In genomic region chr12:94603434-94604068, GRCh38 we compare ENCODE assay signal across 10 cellular contexts. TPM values are rescaled to one million over a fixed set of nuclear protein-coding genes. Genes with fewer than 3 reads are reported as not detected.
DNase-seq lines count a peak whose midpoint lies in the region; ATAC-seq, FAIRE-seq and TF ChIP-seq lines count a peak whose summit lies in the region.
"Had no signal": no experiment of that assay in that cellular context is flagged by ENCODE, and none has a peak within 500 bp of the region (broad histone marks: within the 10 kb centered on the region; RNA-seq: fewer than 3 reads in every experiment).

No MANE protein-coding gene starts in this region.

- H3K4me2 ChIP-seq in PC-9, result no peak overlapping the region

- H3K4me3 ChIP-seq in PC-9, result no peak overlapping the region
- no peak overlapping the region for H3K4me3 ChIP-seq in left lung
- H3K4me3 ChIP-seq: SJSA1 had no signal

- TF ChIP-seq CTCF in GM10248 (IDR thresholded peaks at IDR 0.05; ENCODE audit: control extremely low read depth, extremely low read depth, low read depth, missing control alignments), result peak; percentile 35
- peak; percentile 75 for TF ChIP-seq CTCF in PC-9 (conservative IDR thresholded peaks at IDR 0.05)
- TF ChIP-seq CTCF in left lung (IDR thresholded peaks at IDR 0.05), result peak; percentile 52 to 59

- DNase-seq in GM10248 (ENCODE audit: extremely low spot score), result no peak
- DNase-seq in PC-9, result no peak
- DNase-seq in activated naive CD8-positive, alpha-beta T cell treated with anti-CD3 and anti-CD28 coated beads for 36 hours, result peak; percentile 34
- DNase-seq in left lung, result peak in 1 of 2 donors; percentile 39
- DNase-seq in stimulated activated CD8-positive, alpha-beta memory T cell treated with anti-CD3 and anti-CD28 coated beads, Interleukin-7, amount 100 ng/mL, for 24 hours (ENCODE audit: low read depth), result peak; percentile 24
- DNase-seq in H54 (ENCODE audit: insufficient read length, low spot score), result no peak
- no peak for DNase-seq in SIG-M5 treated with dmso at 0.1 percent for 504 hours (lab: John Stamatoyannopoulos, UW; ENCODE audit: unreplicated experiment)

- no peaks in the 10 kb centered on the region for H3K4me1 Mint-ChIP-seq in activated naive CD8-positive, alpha-beta T cell treated with anti-CD3 and anti-CD28 coated beads for 36 hours

- CTCF ChIA-PET in GM10248 (lab: Yijun Ruan, JAX) (interaction anchor here (0.8 to 1.4 kb wide), 8 partner anchors 12 to 272 kb away, joined by 3 to 6 read pairs (median 3); no protein-coding TSS in a partner anchor), PC-9 (lab: Charles Lee) (interaction anchor here (1.4 kb wide), 1 partner anchor 160 kb away, joined by 5 read pairs; no protein-coding TSS in a partner anchor)

- no peaks in the 10 kb centered on the region for H3K9me3 ChIP-seq in PC-9 (ENCODE audit: insufficient read depth, low read depth)
- H3K9me3 ChIP-seq in left lung, result peaks cover 0 to 8% of the 10 kb centered on the region in 2 donors
- H3K9me3 ChIP-seq: SJSA1 had no signal

- H3K9me3 Mint-ChIP-seq in activated naive CD8-positive, alpha-beta T cell treated with anti-CD3 and anti-CD28 coated beads for 36 hours, result peaks cover 9% of the 10 kb centered on the region

- no TSS peak for BruUV-seq in PC-9 (replicated peaks; lab: Mats Ljungman, UMichigan)

- TF ChIP-seq POLR2A in H54 (IDR thresholded peaks at IDR 0.05; ENCODE audit: low read depth, low read length), result no peak

- no peak for FAIRE-seq in H54 (lab: Jason Lieb, UNC)

- no peaks in the 10 kb centered on the region for H3K36me3 Mint-ChIP-seq in activated naive CD8-positive, alpha-beta T cell treated with anti-CD3 and anti-CD28 coated beads for 36 hours

- H3K27me3 ChIP-seq in PC-9 (ENCODE audit: insufficient read depth, low read depth), result no peaks in the 10 kb centered on the region
- no peaks in the 10 kb centered on the region for H3K27me3 ChIP-seq in left lung
- H3K27me3 ChIP-seq: SJSA1 had no signal

- no peak overlapping the region for H2AFZ ChIP-seq in PC-9

- H3K27ac ChIP-seq in PC-9 (no peak overlapping the region), left lung (no peak overlapping the region)
- H3K27ac ChIP-seq: SJSA1 had no signal

- no peak overlapping the region for H3K27ac Mint-ChIP-seq in activated naive CD8-positive, alpha-beta T cell treated with anti-CD3 and anti-CD28 coated beads for 36 hours
- H3K27ac Mint-ChIP-seq: stimulated activated naive CD8-positive, alpha-beta T cell treated with anti-CD3 and anti-CD28 coated beads, Interleukin-15, Interleukin-2, amounts not matched to agents 100 ng/mL and 50 ng/mL, for 24 hours had no signal

- no peaks in the 10 kb centered on the region for H3K9me2 ChIP-seq in PC-9 (ENCODE audit: insufficient read depth)

- H3K27me3 Mint-ChIP-seq in activated naive CD8-positive, alpha-beta T cell treated with anti-CD3 and anti-CD28 coated beads for 36 hours, result peaks cover 17% of the 10 kb centered on the region

- H3K36me3 ChIP-seq in PC-9 (ENCODE audit: low read depth), result no peaks in the 10 kb centered on the region
- H3K36me3 ChIP-seq in left lung, result no peaks in the 10 kb centered on the region
- H3K36me3 ChIP-seq: SJSA1 had no signal

- ATAC-seq in left lung, result peak; percentile 45
- no peak for ATAC-seq in GM19023 (IDR thresholded peaks at IDR 0.05; ENCODE audit: unreplicated experiment)

- POLR2A ChIA-PET in GM10248 (lab: Yijun Ruan, JAX), result interaction anchor here (0.6 kb wide), 1 partner anchor 13 kb away, joined by 3 read pairs; no protein-coding TSS in a partner anchor
- POLR2A ChIA-PET in PC-9 (lab: Charles Lee; ENCODE audit: unreplicated experiment), result no interaction called here

- H4K20me1 ChIP-seq in PC-9 (ENCODE audit: insufficient read depth), result no peaks in the 10 kb centered on the region

- H3K79me2 ChIP-seq in PC-9 (ENCODE audit: low read depth), result peaks cover 22% of the 10 kb centered on the region; the same call in 1 of the 2 replicates

- intact Hi-C loops in PC-9 (cut with micrococcal nuclease; ENCODE audit: unreplicated experiment) (no loop called here), left lung (cut with DNase I) (no loop called here)

- peaks cover 5% of the 10 kb centered on the region; the same call in 1 of the 2 replicates for H3F3A ChIP-seq in PC-9 (ENCODE audit: insufficient read depth, low read depth)

- H3K4me3 Mint-ChIP-seq in activated naive CD8-positive, alpha-beta T cell treated with anti-CD3 and anti-CD28 coated beads for 36 hours, result no peak overlapping the region
- H3K4me3 Mint-ChIP-seq: stimulated activated naive CD8-positive, alpha-beta T cell treated with anti-CD3 and anti-CD28 coated beads, Interleukin-15, Interleukin-2, amounts not matched to agents 100 ng/mL and 50 ng/mL, for 24 hours had no signal

- no peaks in the 10 kb centered on the region for H3K4me1 ChIP-seq in PC-9 (replicated peaks; ENCODE audit: insufficient read depth)
- H3K4me1 ChIP-seq in left lung, result peaks cover 0 to 6% of the 10 kb centered on the region in 2 donors
- H3K4me1 ChIP-seq: SJSA1 had no signal

RNA-seq across cellular contexts. Expression of gene TMCC3, which starts 46.8 kb away (rescaled TPM):
- total RNA-seq in PC-9 (2021) (10.0 and 19.9 TPM in 2 replicates), left lung (10 to 100 TPM in 1 of 2 donors, 1 to 10 TPM in 1; 3.7 to 11.4 TPM)
- total RNA-seq in activated naive CD8-positive, alpha-beta T cell treated with anti-CD3 and anti-CD28 coated beads for 36 hours, result under 1 TPM; 0.10 to 0.19 TPM

Comparison
In these comparisons a context has a peak if more than half of its experiments do, and no peak if none do; other contexts are left out.
1. DNase-seq: peak in activated naive CD8-positive, alpha-beta T cell treated with anti-CD3 and anti-CD28 coated beads for 36 hours (single experiment) and stimulated activated CD8-positive, alpha-beta memory T cell treated with anti-CD3 and anti-CD28 coated beads, Interleukin-7, amount 100 ng/mL, for 24 hours (single experiment); none in GM10248 (single experiment), PC-9 (0 of 2), H54 (single experiment) and SIG-M5 treated with dmso at 0.1 percent for 504 hours (single experiment).
2. Peak in every context shown above with its lines, with median percentiles within 50 percentile points of each other: CTCF ChIP-seq.